In the genomic region with DNA sequence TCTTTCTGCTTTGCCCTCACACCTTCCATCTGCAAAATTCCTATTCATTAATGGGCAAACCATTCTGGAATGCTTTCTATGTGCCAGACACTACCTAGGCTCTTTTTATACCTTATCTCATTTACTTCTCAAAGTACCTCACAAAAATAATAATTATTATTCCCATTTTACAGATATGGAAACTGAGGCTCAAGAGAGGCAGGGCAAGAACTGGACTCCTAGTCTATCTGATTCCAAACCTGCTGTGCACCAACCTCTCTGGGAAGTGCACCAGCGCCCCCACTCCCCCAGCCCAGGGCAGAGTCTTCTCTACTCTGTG, we compare ENCODE assay signal across 9 cellular contexts. TPM values are rescaled to one million over a fixed set of nuclear protein-coding genes. Genes with fewer than 3 reads are reported as not detected.
A peak's percentile ranks its signal among the peaks of the same experiment; 100 is the strongest.
DNase-seq lines count a peak whose midpoint lies in the region; ATAC-seq and TF ChIP-seq lines count a peak whose summit lies in the region.
"Had no signal": no experiment of that assay in that cellular context is flagged by ENCODE, and none has a peak within 500 bp of the region (broad histone marks: within the 10 kb centered on the region; RNA-seq: fewer than 3 reads in every experiment).

No MANE protein-coding gene starts in this region.

- no peaks in the 10 kb centered on the region for H3K9me3 Mint-ChIP-seq in activated naive CD4-positive, alpha-beta T cell treated with anti-CD3 and anti-CD28 coated beads, Interleukin-2, amount 10 ng/mL, durations not matched to agents 7 days and 5 days
- H3K9me3 Mint-ChIP-seq in activated naive CD8-positive, alpha-beta T cell treated with anti-CD3 and anti-CD28 coated beads, Interleukin-2, amount 50 U/mL, for 24 hours, result no peaks in the 10 kb centered on the region
- no peaks in the 10 kb centered on the region for H3K9me3 Mint-ChIP-seq in mesothelial cell of epicardium
- H3K9me3 Mint-ChIP-seq in activated CD8-positive, alpha-beta T cell treated with anti-CD3 and anti-CD28 coated beads for 36 hours, result no peaks in the 10 kb centered on the region

- DNase-seq in activated naive CD4-positive, alpha-beta T cell treated with anti-CD3 and anti-CD28 coated beads, Interleukin-2, amount 10 ng/mL, durations not matched to agents 7 days and 5 days, result no peak
- no peak for DNase-seq in activated naive CD4-positive, alpha-beta T cell treated with Interleukin-2 at 50 U/mL for 16 hours
- DNase-seq in activated naive CD8-positive, alpha-beta T cell treated with anti-CD3 and anti-CD28 coated beads, Interleukin-2, amount 50 U/mL, for 24 hours, result no peak
- DNase-seq in mesothelial cell of epicardium (ENCODE audit: low spot score in 2 of 2, unreplicated experiment in 2 of 2) (no peak), suprapubic skin (ENCODE audit: low spot score in 2 of 2) (no peak), transverse colon (no peak)
- DNase-seq in activated CD8-positive, alpha-beta T cell treated with anti-CD3 and anti-CD28 coated beads for 36 hours, result no peak

- H3K4me3 ChIP-seq in suprapubic skin (peak overlapping the region; percentile 69), transverse colon (peak overlapping the region in 1 of 4 donors; percentile 60)
- H3K4me3 ChIP-seq: mucosa of descending colon had no signal

- TF ChIP-seq CTCF in mesothelial cell of epicardium (IDR thresholded peaks at IDR 0.05; ENCODE audit: unreplicated experiment) (no peak), suprapubic skin (IDR thresholded peaks at IDR 0.05) (no peak), transverse colon (IDR thresholded peaks at IDR 0.05) (no peak)
- TF ChIP-seq CTCF in activated CD8-positive, alpha-beta T cell treated with anti-CD3 and anti-CD28 coated beads for 36 hours (IDR thresholded peaks at IDR 0.05), result no peak

- H3K4me1 Mint-ChIP-seq in activated naive CD4-positive, alpha-beta T cell treated with anti-CD3 and anti-CD28 coated beads, Interleukin-2, amount 10 ng/mL, durations not matched to agents 7 days and 5 days, result peaks cover 13% of the 10 kb centered on the region
- peaks cover 21% of the 10 kb centered on the region for H3K4me1 Mint-ChIP-seq in activated naive CD8-positive, alpha-beta T cell treated with anti-CD3 and anti-CD28 coated beads, Interleukin-2, amount 50 U/mL, for 24 hours
- peaks cover 14% of the 10 kb centered on the region for H3K4me1 Mint-ChIP-seq in mesothelial cell of epicardium
- peaks cover 25% of the 10 kb centered on the region for H3K4me1 Mint-ChIP-seq in activated CD8-positive, alpha-beta T cell treated with anti-CD3 and anti-CD28 coated beads for 36 hours (ENCODE audit: low read depth)

- TF ChIP-seq EP300 in suprapubic skin (IDR thresholded peaks at IDR 0.05), result no peak
- no peak for TF ChIP-seq EP300 in transverse colon (IDR thresholded peaks at IDR 0.05; ENCODE audit: low read depth)

- no peak overlapping the region for H3K27ac ChIP-seq in suprapubic skin
- H3K27ac ChIP-seq in transverse colon, result no peak overlapping the region

- H3K4me3 Mint-ChIP-seq in activated naive CD4-positive, alpha-beta T cell treated with anti-CD3 and anti-CD28 coated beads, Interleukin-2, amount 10 ng/mL, durations not matched to agents 7 days and 5 days, result peak overlapping the region; percentile 66
- no peak overlapping the region for H3K4me3 Mint-ChIP-seq in activated naive CD8-positive, alpha-beta T cell treated with anti-CD3 and anti-CD28 coated beads, Interleukin-2, amount 50 U/mL, for 24 hours
- H3K4me3 Mint-ChIP-seq in mesothelial cell of epicardium, result peak overlapping the region; percentile 62
- H3K4me3 Mint-ChIP-seq in activated CD8-positive, alpha-beta T cell treated with anti-CD3 and anti-CD28 coated beads for 36 hours, result no peak overlapping the region

- no peak for ATAC-seq in activated naive CD8-positive, alpha-beta T cell treated with anti-CD3 and anti-CD28 coated beads, Interleukin-2, amount 50 U/mL, for 24 hours
- no peak for ATAC-seq in activated CD8-positive, alpha-beta T cell treated with anti-CD3 and anti-CD28 coated beads for 36 hours
- no peak for ATAC-seq in GM21423 (IDR thresholded peaks at IDR 0.05; ENCODE audit: unreplicated experiment)

- no peaks in the 10 kb centered on the region for H3K36me3 Mint-ChIP-seq in activated naive CD4-positive, alpha-beta T cell treated with anti-CD3 and anti-CD28 coated beads, Interleukin-2, amount 10 ng/mL, durations not matched to agents 7 days and 5 days
- H3K36me3 Mint-ChIP-seq in activated naive CD8-positive, alpha-beta T cell treated with anti-CD3 and anti-CD28 coated beads, Interleukin-2, amount 50 U/mL, for 24 hours (ENCODE audit: low read depth), result no peaks in the 10 kb centered on the region
- H3K36me3 Mint-ChIP-seq in mesothelial cell of epicardium, result no peaks in the 10 kb centered on the region
- no peaks in the 10 kb centered on the region for H3K36me3 Mint-ChIP-seq in activated CD8-positive, alpha-beta T cell treated with anti-CD3 and anti-CD28 coated beads for 36 hours (ENCODE audit: low read depth)

- TF ChIP-seq POLR2A in suprapubic skin (IDR thresholded peaks at IDR 0.05) (no peak), transverse colon (IDR thresholded peaks at IDR 0.05) (no peak)

- H3K27me3 Mint-ChIP-seq in activated naive CD4-positive, alpha-beta T cell treated with anti-CD3 and anti-CD28 coated beads, Interleukin-2, amount 10 ng/mL, durations not matched to agents 7 days and 5 days, result peaks cover 42% of the 10 kb centered on the region
- peaks cover 23% of the 10 kb centered on the region for H3K27me3 Mint-ChIP-seq in activated naive CD8-positive, alpha-beta T cell treated with anti-CD3 and anti-CD28 coated beads, Interleukin-2, amount 50 U/mL, for 24 hours
- H3K27me3 Mint-ChIP-seq in mesothelial cell of epicardium (ENCODE audit: low read depth), result peaks cover 53% of the 10 kb centered on the region
- H3K27me3 Mint-ChIP-seq in activated CD8-positive, alpha-beta T cell treated with anti-CD3 and anti-CD28 coated beads for 36 hours, result peaks cover 21% of the 10 kb centered on the region

- 60% methylated on average over 1 of the region's 1 CpG for WGBS in suprapubic skin
- WGBS in transverse colon (ENCODE audit: low coverage in 1 of 2), 2 donors, result 31% methylated on average over 1 of the region's 1 CpG; no CpG with 5 or more reads in 1 of the 2 donors

- intact Hi-C loops in activated CD8-positive, alpha-beta T cell treated with anti-CD3 and anti-CD28 coated beads for 36 hours (cut with micrococcal nuclease), result no loop called here
- intact Hi-C loops in transverse colon (cut with DNase I; ENCODE audit: low total_unique reads), result no loop called here

- peaks cover 22% of the 10 kb centered on the region for H3K4me1 ChIP-seq in suprapubic skin
- H3K4me1 ChIP-seq in transverse colon, result peaks cover 10 to 17% (median 15%) of the 10 kb centered on the region in 4 donors

- no peaks in the 10 kb centered on the region for H3K9me3 ChIP-seq in suprapubic skin
- no peaks in the 10 kb centered on the region for H3K9me3 ChIP-seq in transverse colon
- H3K9me3 ChIP-seq: mucosa of descending colon had no signal

- POLR2A ChIA-PET in activated CD8-positive, alpha-beta T cell treated with anti-CD3 and anti-CD28 coated beads for 36 hours (lab: Charles Lee), result no interaction called here

- CTCF ChIA-PET in activated naive CD4-positive, alpha-beta T cell treated with anti-CD3 and anti-CD28 coated beads, Interleukin-2, amount 10 ng/mL, durations not matched to agents 7 days and 5 days (lab: Charles Lee), result interaction anchor here (0.6 kb wide), 1 partner anchor 366 kb away, joined by 3 read pairs; no protein-coding TSS in a partner anchor
- CTCF ChIA-PET in activated CD8-positive, alpha-beta T cell treated with anti-CD3 and anti-CD28 coated beads for 36 hours (lab: Charles Lee), result interaction anchor here (0.8 kb wide), 1 partner anchor 200 kb away, joined by 3 read pairs; no protein-coding TSS in a partner anchor

- H3K27me3 ChIP-seq in suprapubic skin (peaks cover 7% of the 10 kb centered on the region), transverse colon (peaks cover 11% of the 10 kb centered on the region)

- in situ Hi-C loops in transverse colon (cut with MboI; ENCODE audit: low pct_ligation_motif_present in 1 of 4, low pct_unique_long_range_greater_than_20kb in 1 of 4, low sequenced_read_pairs in 3 of 4), result no loop called here

- no peaks in the 10 kb centered on the region for H3K36me3 ChIP-seq in suprapubic skin
- no peaks in the 10 kb centered on the region for H3K36me3 ChIP-seq in transverse colon

- H3K27ac Mint-ChIP-seq in activated naive CD4-positive, alpha-beta T cell treated with anti-CD3 and anti-CD28 coated beads, Interleukin-2, amount 10 ng/mL, durations not matched to agents 7 days and 5 days, result no peak overlapping the region
- H3K27ac Mint-ChIP-seq in activated naive CD8-positive, alpha-beta T cell treated with anti-CD3 and anti-CD28 coated beads, Interleukin-2, amount 50 U/mL, for 24 hours, result peak overlapping the region; percentile 59
- H3K27ac Mint-ChIP-seq in mesothelial cell of epicardium, result no peak overlapping the region
- H3K27ac Mint-ChIP-seq in activated CD8-positive, alpha-beta T cell treated with anti-CD3 and anti-CD28 coated beads for 36 hours, result no peak overlapping the region

RNA-seq across cellular contexts. Expression of gene DGAT2, which starts 0.8 kb away (rescaled TPM):
- total RNA-seq in mesothelial cell of epicardium, result 1.3 TPM in 3 replicates
- total RNA-seq in suprapubic skin, result 100 to 1,000 TPM in 3 of 4 donors, 10 to 100 TPM in 1; 69.8 to 338 (median 184) TPM
- total RNA-seq in activated CD8-positive, alpha-beta T cell treated with anti-CD3 and anti-CD28 coated beads for 36 hours, result 1 to 10 TPM; 1.7 to 1.8 TPM
- total RNA-seq in transverse colon, result 1 to 10 TPM in 2 of 4 donors, not detected in 2; 3.3 to 3.7 TPM

RNA-seq across cellular contexts. Expression of gene UVRAG, which starts 47.3 kb away (rescaled TPM):
- total RNA-seq in mesothelial cell of epicardium, result 27.3 to 27.6 TPM (median 27.4 TPM) in 3 replicates
- 10 to 100 TPM; 17.5 to 30.0 (median 22.1) TPM for total RNA-seq in suprapubic skin
- total RNA-seq in activated CD8-positive, alpha-beta T cell treated with anti-CD3 and anti-CD28 coated beads for 36 hours, result 10 to 100 TPM; 14.4 to 15.7 TPM
- total RNA-seq in transverse colon, result 10 to 100 TPM; 12.7 to 34.6 (median 19.3) TPM

RNA-seq across cellular contexts. Expression of gene MOGAT2, which starts 50.1 kb away (rescaled TPM):
- not detected in 3 replicates for total RNA-seq in mesothelial cell of epicardium
- total RNA-seq in suprapubic skin, result 10 to 100 TPM in 1 of 4 donors, 1 to 10 TPM in 3; 3.5 to 12.4 (median 4.9) TPM
- total RNA-seq in activated CD8-positive, alpha-beta T cell treated with anti-CD3 and anti-CD28 coated beads for 36 hours, result not detected
- total RNA-seq in transverse colon, result 100 to 1,000 TPM; 154 to 251 (median 183) TPM

Comparison
In these comparisons a context has a peak if more than half of its experiments do, and no peak if none do; other contexts are left out.
1. H3K4me3 Mint-ChIP-seq: peak in activated naive CD4-positive, alpha-beta T cell treated with anti-CD3 and anti-CD28 coated beads, Interleukin-2, amount 10 ng/mL, durations not matched to agents 7 days and 5 days (single experiment) and mesothelial cell of epicardium (single experiment); none in activated naive CD8-positive, alpha-beta T cell treated with anti-CD3 and anti-CD28 coated beads, Interleukin-2, amount 50 U/mL, for 24 hours (single experiment) and activated CD8-positive, alpha-beta T cell treated with anti-CD3 and anti-CD28 coated beads for 36 hours (single experiment).
2. RNA of gene DGAT2, which starts 0.8 kb away (total RNA-seq): 69.8 to 338 TPM in suprapubic skin; 3.3 to 3.7 TPM in transverse colon, 1.7 to 1.8 TPM in activated CD8-positive, alpha-beta T cell treated with anti-CD3 and anti-CD28 coated beads for 36 hours and 1.3 TPM in mesothelial cell of epicardium; every median in the first group is over 10 times any median in the second.
3. RNA of gene MOGAT2, which starts 50.1 kb away (total RNA-seq): 154 to 251 TPM in transverse colon; 3.5 to 12.4 TPM in suprapubic skin, not detected in mesothelial cell of epicardium and not detected in activated CD8-positive, alpha-beta T cell treated with anti-CD3 and anti-CD28 coated beads for 36 hours; every median in the first group is over 10 times any median in the second.